Comparison of ENCODE assay signal across 10 cellular contexts in genomic region chr6:138690975-138691594, GRCh38.
A peak's percentile ranks its signal among the peaks of the same experiment; 100 is the strongest.
DNase-seq lines count a peak whose midpoint lies in the region; ATAC-seq and TF ChIP-seq lines count a peak whose summit lies in the region.
"Had no signal": no experiment of that assay in that cellular context is flagged by ENCODE, and none has a peak within 500 bp of the region (broad histone marks: within the 10 kb centered on the region; RNA-seq: fewer than 3 reads in every experiment).

No MANE protein-coding gene starts in this region.

- DNase-seq in stimulated activated naive CD8-positive, alpha-beta T cell treated with anti-CD3 and anti-CD28 coated beads, Interleukin-15, Interleukin-2, amounts not matched to agents 100 U/mL and 50 U/mL, for 24 hours, result no peak
- DNase-seq in caudate nucleus (lab: John Stamatoyannopoulos, UW) (no peak), lower lobe of right lung (no peak), NCI-H2227 (lab: John Stamatoyannopoulos, UW; ENCODE audit: unreplicated experiment) (no peak), cerebellum (ENCODE audit: low spot score) (no peak), GM19240 (ENCODE audit: insufficient read length, low spot score) (no peak)
- DNase-seq: aorta, DND-41 had no signal

- H3K36me3 ChIP-seq in lower lobe of right lung, result no peaks in the 10 kb centered on the region

- H3K27ac ChIP-seq in caudate nucleus (ENCODE audit: low read depth, low read length), result peak overlapping the region; percentile 28
- H3K27ac ChIP-seq in lower lobe of right lung, result no peak overlapping the region

- H3K27ac Mint-ChIP-seq in stimulated activated naive CD8-positive, alpha-beta T cell treated with anti-CD3 and anti-CD28 coated beads, Interleukin-15, Interleukin-2, amounts not matched to agents 100 ng/mL and 50 ng/mL, for 24 hours, result no peak overlapping the region

- H3K27me3 Mint-ChIP-seq in stimulated activated naive CD8-positive, alpha-beta T cell treated with anti-CD3 and anti-CD28 coated beads, Interleukin-15, Interleukin-2, amounts not matched to agents 100 ng/mL and 50 ng/mL, for 24 hours, result peaks cover 40% of the 10 kb centered on the region

- H3K9me3 Mint-ChIP-seq in stimulated activated naive CD8-positive, alpha-beta T cell treated with anti-CD3 and anti-CD28 coated beads, Interleukin-15, Interleukin-2, amounts not matched to agents 100 ng/mL and 50 ng/mL, for 24 hours, result no peaks in the 10 kb centered on the region

- intact Hi-C loops in lower lobe of right lung (cut with DNase I), result no loop called here

- TF ChIP-seq CTCF in lower lobe of right lung (IDR thresholded peaks at IDR 0.05), result no peak

- H3K36me3 Mint-ChIP-seq in stimulated activated naive CD8-positive, alpha-beta T cell treated with anti-CD3 and anti-CD28 coated beads, Interleukin-15, Interleukin-2, amounts not matched to agents 100 ng/mL and 50 ng/mL, for 24 hours (ENCODE audit: low read depth), result no peaks in the 10 kb centered on the region

- H3K4me1 Mint-ChIP-seq in stimulated activated naive CD8-positive, alpha-beta T cell treated with anti-CD3 and anti-CD28 coated beads, Interleukin-15, Interleukin-2, amounts not matched to agents 100 ng/mL and 50 ng/mL, for 24 hours (ENCODE audit: low read depth), result peaks cover 11% of the 10 kb centered on the region

- no peaks in the 10 kb centered on the region for H3K9me3 ChIP-seq in lower lobe of right lung

- H3K4me3 Mint-ChIP-seq in stimulated activated naive CD8-positive, alpha-beta T cell treated with anti-CD3 and anti-CD28 coated beads, Interleukin-15, Interleukin-2, amounts not matched to agents 100 ng/mL and 50 ng/mL, for 24 hours, result peak overlapping the region; percentile 72

- peaks cover 7% of the 10 kb centered on the region for H3K4me1 ChIP-seq in lower lobe of right lung

- no peaks in the 10 kb centered on the region for H3K27me3 ChIP-seq in lower lobe of right lung (ENCODE audit: low read depth)

- peak overlapping the region; percentile 76 for H3K4me3 ChIP-seq in lower lobe of right lung

- ATAC-seq in stimulated activated naive CD8-positive, alpha-beta T cell treated with anti-CD3 and anti-CD28 coated beads, Interleukin-15, Interleukin-2, amounts not matched to agents 100 U/mL and 50 U/mL, for 24 hours, result no peak
- ATAC-seq in lower lobe of right lung (no peak), GM19395 (IDR thresholded peaks at IDR 0.05; ENCODE audit: unreplicated experiment) (no peak)
